Comparison of ENCODE assay signal across 17 cellular contexts in genomic region chr1:19332832-19333231, GRCh38. TPM values are rescaled to one million over a fixed set of nuclear protein-coding genes. Genes with fewer than 3 reads are reported as not detected.
DNase-seq lines count a peak whose midpoint lies in the region; ATAC-seq, FAIRE-seq and TF ChIP-seq lines count a peak whose summit lies in the region.
"Had no signal": no experiment of that assay in that cellular context is flagged by ENCODE, and none has a peak within 500 bp of the region (broad histone marks: within the 10 kb centered on the region; RNA-seq: fewer than 3 reads in every experiment).

No MANE protein-coding gene starts in this region.

- no peak overlapping the region for H2AFZ ChIP-seq in astrocyte (ENCODE audit: low read depth, low read length)
- H2AFZ ChIP-seq: GM23338 had no signal

- peak overlapping the region; percentile 42 for H3K27ac Mint-ChIP-seq in activated naive CD8-positive, alpha-beta T cell treated with anti-CD3 and anti-CD28 coated beads for 36 hours
- H3K27ac Mint-ChIP-seq in activated naive CD8-positive, alpha-beta T cell treated with anti-CD3 and anti-CD28 coated beads, Interleukin-2, amount 50 U/mL, for 24 hours = no peak overlapping the region
- H3K27ac Mint-ChIP-seq in astrocyte (ENCODE audit: unreplicated experiment) (peak overlapping the region; percentile 41), chondrocyte (ENCODE audit: unreplicated experiment) (peak overlapping the region; percentile 63), progenitor cell of endocrine pancreas (peak overlapping the region; percentile 13)
- H3K27ac Mint-ChIP-seq: CD4-positive, CD25-positive, alpha-beta regulatory T cell; GM23338 had no signal

- no peak for TF ChIP-seq CTCF in astrocyte (IDR thresholded peaks at IDR 0.05; ENCODE audit: insufficient read depth, low read depth, low read length)
- no peak for TF ChIP-seq CTCF in chondrocyte (IDR thresholded peaks at IDR 0.05)
- no peak for TF ChIP-seq CTCF in progenitor cell of endocrine pancreas (IDR thresholded peaks at IDR 0.05; ENCODE audit: unreplicated experiment)

- H3K9me3 ChIP-seq in astrocyte (ENCODE audit: insufficient read depth, low read depth, low read length) = no peaks in the 10 kb centered on the region
- H3K9me3 ChIP-seq: BLaER1 treated with 17β-estradiol and CSF1 and Interleukin-3, amounts not matched to agents 10 nM and 100 nM had no signal

- no peaks in the 10 kb centered on the region for H3K79me2 ChIP-seq in astrocyte (ENCODE audit: insufficient read depth, low read length)

- H4K20me1 ChIP-seq in astrocyte (ENCODE audit: insufficient read depth, low read length) = peaks cover 37% of the 10 kb centered on the region

- no peak overlapping the region for H3K4me2 ChIP-seq in astrocyte (ENCODE audit: low read length)
- H3K4me2 ChIP-seq: GM23338 had no signal

- no peaks in the 10 kb centered on the region for H3K27me3 ChIP-seq in astrocyte (ENCODE audit: insufficient read depth, low read length)
- H3K27me3 ChIP-seq: BLaER1 treated with 17β-estradiol and CSF1 and Interleukin-3, amounts not matched to agents 10 nM and 100 nM had no signal

- DNase-seq in activated naive CD8-positive, alpha-beta T cell treated with anti-CD3 and anti-CD28 coated beads for 36 hours = no peak
- DNase-seq in activated naive CD8-positive, alpha-beta T cell treated with anti-CD3 and anti-CD28 coated beads, Interleukin-2, amount 50 U/mL, for 24 hours = no peak
- DNase-seq in astrocyte (ENCODE audit: low read depth) (no peak), chondrocyte (ENCODE audit: low spot score) (no peak), progenitor cell of endocrine pancreas (ENCODE audit: low spot score, unreplicated experiment) (no peak), SHP77 (lab: John Stamatoyannopoulos, UW) (no peak), H4 (ENCODE audit: low spot score) (no peak)
- DNase-seq: ACHN; CD4-positive, CD25-positive, alpha-beta regulatory T cell; H9; IMR-90 had no signal

- H3K27ac ChIP-seq in astrocyte (ENCODE audit: low read depth, low read length) = no peak overlapping the region
- H3K27ac ChIP-seq: BLaER1 treated with 17β-estradiol and CSF1 and Interleukin-3, amounts not matched to agents 10 nM and 100 nM; HL-60 had no signal

- peaks cover 13% of the 10 kb centered on the region for H3K4me1 Mint-ChIP-seq in activated naive CD8-positive, alpha-beta T cell treated with anti-CD3 and anti-CD28 coated beads for 36 hours
- H3K4me1 Mint-ChIP-seq in activated naive CD8-positive, alpha-beta T cell treated with anti-CD3 and anti-CD28 coated beads, Interleukin-2, amount 50 U/mL, for 24 hours = peaks cover 29% of the 10 kb centered on the region
- H3K4me1 Mint-ChIP-seq in astrocyte (ENCODE audit: low read depth, unreplicated experiment) = peaks cover 17% of the 10 kb centered on the region
- H3K4me1 Mint-ChIP-seq in chondrocyte (ENCODE audit: low read depth) = no peaks in the 10 kb centered on the region
- H3K4me1 Mint-ChIP-seq in progenitor cell of endocrine pancreas (ENCODE audit: low read depth) = no peaks in the 10 kb centered on the region

- H3K4me1 ChIP-seq in astrocyte (ENCODE audit: insufficient read depth, low read length) = peaks cover 16% of the 10 kb centered on the region

- H3K36me3 Mint-ChIP-seq in activated naive CD8-positive, alpha-beta T cell treated with anti-CD3 and anti-CD28 coated beads for 36 hours = peaks cover 2% of the 10 kb centered on the region
- H3K36me3 Mint-ChIP-seq in activated naive CD8-positive, alpha-beta T cell treated with anti-CD3 and anti-CD28 coated beads, Interleukin-2, amount 50 U/mL, for 24 hours (ENCODE audit: low read depth) = no peaks in the 10 kb centered on the region
- H3K36me3 Mint-ChIP-seq in astrocyte (ENCODE audit: low read depth, unreplicated experiment) = peaks cover 8% of the 10 kb centered on the region
- peaks cover 2% of the 10 kb centered on the region for H3K36me3 Mint-ChIP-seq in chondrocyte (ENCODE audit: low read depth)
- H3K36me3 Mint-ChIP-seq in progenitor cell of endocrine pancreas (ENCODE audit: insufficient read depth) = peaks cover 2% of the 10 kb centered on the region

- peaks cover under 1% of the 10 kb centered on the region for H3K36me3 ChIP-seq in astrocyte (ENCODE audit: insufficient read depth, low read length)

- no peak overlapping the region for H3K9ac ChIP-seq in astrocyte (ENCODE audit: low read length)

- FAIRE-seq in astrocyte (lab: Jason Lieb, UNC) = no peak
- FAIRE-seq: GM18507 had no signal

- no peak overlapping the region for H3K4me3 Mint-ChIP-seq in activated naive CD8-positive, alpha-beta T cell treated with anti-CD3 and anti-CD28 coated beads for 36 hours
- H3K4me3 Mint-ChIP-seq in activated naive CD8-positive, alpha-beta T cell treated with anti-CD3 and anti-CD28 coated beads, Interleukin-2, amount 50 U/mL, for 24 hours = no peak overlapping the region
- no peak overlapping the region for H3K4me3 Mint-ChIP-seq in astrocyte (ENCODE audit: unreplicated experiment)
- no peak overlapping the region for H3K4me3 Mint-ChIP-seq in chondrocyte (ENCODE audit: unreplicated experiment)
- H3K4me3 Mint-ChIP-seq in progenitor cell of endocrine pancreas (ENCODE audit: low read depth) = no peak overlapping the region
- H3K4me3 Mint-ChIP-seq: CD4-positive, CD25-positive, alpha-beta regulatory T cell; GM23338; H9 had no signal

- no peak overlapping the region for H3K4me3 ChIP-seq in astrocyte (ENCODE audit: insufficient read depth, low read depth, low read length)
- H3K4me3 ChIP-seq: BLaER1 treated with 17β-estradiol and CSF1 and Interleukin-3, amounts not matched to agents 10 nM and 100 nM; GM23338 had no signal

- no peaks in the 10 kb centered on the region for H3K9me3 Mint-ChIP-seq in activated naive CD8-positive, alpha-beta T cell treated with anti-CD3 and anti-CD28 coated beads for 36 hours
- no peaks in the 10 kb centered on the region for H3K9me3 Mint-ChIP-seq in activated naive CD8-positive, alpha-beta T cell treated with anti-CD3 and anti-CD28 coated beads, Interleukin-2, amount 50 U/mL, for 24 hours
- H3K9me3 Mint-ChIP-seq in astrocyte (ENCODE audit: unreplicated experiment) (no peaks in the 10 kb centered on the region), chondrocyte (ENCODE audit: low read depth) (no peaks in the 10 kb centered on the region), progenitor cell of endocrine pancreas (ENCODE audit: low read depth) (no peaks in the 10 kb centered on the region)
- H3K9me3 Mint-ChIP-seq: CD4-positive, CD25-positive, alpha-beta regulatory T cell; GM23338; H9 had no signal

- no peak for ATAC-seq in activated naive CD8-positive, alpha-beta T cell treated with anti-CD3 and anti-CD28 coated beads, Interleukin-2, amount 50 U/mL, for 24 hours
- ATAC-seq in GM21825 (IDR thresholded peaks at IDR 0.05; ENCODE audit: unreplicated experiment) = no peak
- ATAC-seq: GM23338 had no signal

- H3K27me3 Mint-ChIP-seq in activated naive CD8-positive, alpha-beta T cell treated with anti-CD3 and anti-CD28 coated beads for 36 hours = no peaks in the 10 kb centered on the region
- no peaks in the 10 kb centered on the region for H3K27me3 Mint-ChIP-seq in activated naive CD8-positive, alpha-beta T cell treated with anti-CD3 and anti-CD28 coated beads, Interleukin-2, amount 50 U/mL, for 24 hours
- no peaks in the 10 kb centered on the region for H3K27me3 Mint-ChIP-seq in astrocyte (ENCODE audit: low read depth, unreplicated experiment)
- no peaks in the 10 kb centered on the region for H3K27me3 Mint-ChIP-seq in chondrocyte (ENCODE audit: low read depth)
- no peaks in the 10 kb centered on the region for H3K27me3 Mint-ChIP-seq in progenitor cell of endocrine pancreas
- H3K27me3 Mint-ChIP-seq: CD4-positive, CD25-positive, alpha-beta regulatory T cell had no signal

RNA-seq across cellular contexts. Expression of gene SLC66A1, which starts 20.7 kb away (rescaled TPM):
- 1 to 10 TPM; 6.5 to 6.8 TPM for total RNA-seq in activated naive CD8-positive, alpha-beta T cell treated with anti-CD3 and anti-CD28 coated beads for 36 hours
- total RNA-seq in astrocyte (17.4 and 21.5 TPM in 2 replicates), chondrocyte (15.7 to 20.1 TPM (median 18.8 TPM) in 3 replicates), progenitor cell of endocrine pancreas (25.7 and 26.7 TPM in 2 replicates)
- total RNA-seq in H4 (2014; rRNA removed; shearing (Covaris generic)) = 8.8 and 12.1 TPM in 2 replicates

RNA-seq across cellular contexts. Expression of gene AKR7A2, which starts 20.9 kb away (rescaled TPM):
- total RNA-seq in activated naive CD8-positive, alpha-beta T cell treated with anti-CD3 and anti-CD28 coated beads for 36 hours = 10 to 100 TPM; 37.4 to 43.0 TPM
- total RNA-seq in astrocyte = 30.3 and 33.9 TPM in 2 replicates
- total RNA-seq in chondrocyte = 46.6 to 48.9 TPM (median 47.1 TPM) in 3 replicates
- total RNA-seq in progenitor cell of endocrine pancreas = 53.7 and 55.8 TPM in 2 replicates
- total RNA-seq in H4 (2014; rRNA removed; shearing (Covaris generic)) = 87.8 and 101 TPM in 2 replicates

RNA-seq across cellular contexts. Expression of gene AKR7A3, which starts 44.3 kb away (rescaled TPM):
- under 1 TPM; 0.37 to 0.52 TPM for total RNA-seq in activated naive CD8-positive, alpha-beta T cell treated with anti-CD3 and anti-CD28 coated beads for 36 hours
- total RNA-seq in astrocyte (0.20 and 0.55 TPM in 2 replicates), chondrocyte (0.45 to 1.5 TPM (median 0.51 TPM) in 3 replicates), progenitor cell of endocrine pancreas (2.1 and 2.7 TPM in 2 replicates)
- total RNA-seq in H4 (2014; rRNA removed; shearing (Covaris generic)) = 0.31 TPM in 1 of 2 replicates, not detected in the other
- total RNA-seq: A172 had no signal
